ENCODE assay signal across 15 cellular contexts in the genomic region with DNA sequence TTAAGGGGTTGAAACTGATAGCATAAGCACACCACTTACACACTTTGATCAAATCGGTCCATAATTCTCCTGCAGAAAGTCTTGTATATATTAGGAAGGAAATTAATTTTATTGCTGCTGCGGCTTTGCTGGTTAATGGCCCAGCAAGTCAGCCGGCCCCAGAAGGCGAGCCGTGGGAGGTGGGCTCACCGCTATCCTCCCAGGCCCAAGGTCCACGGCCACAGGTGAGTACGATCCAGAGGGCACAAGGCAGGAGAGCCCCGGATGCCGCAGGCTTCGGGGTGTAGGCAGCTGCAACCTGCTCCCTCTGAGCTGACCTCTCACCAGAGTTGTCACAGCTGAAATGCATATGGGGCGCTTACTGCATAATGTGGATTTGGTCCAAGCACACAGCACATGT.
A peak's percentile ranks its signal among the peaks of the same experiment; 100 is the strongest.
DNase-seq lines count a peak whose midpoint lies in the region; ATAC-seq and TF ChIP-seq lines count a peak whose summit lies in the region.
"Had no signal": no experiment of that assay in that cellular context is flagged by ENCODE, and none has a peak within 500 bp of the region (broad histone marks: within the 10 kb centered on the region; RNA-seq: fewer than 3 reads in every experiment).

No MANE protein-coding gene starts in this region.

- H3K27me3 Mint-ChIP-seq in nephron progenitor cell (ENCODE audit: low read depth, poor library complexity) = peaks cover 75% of the 10 kb centered on the region
- peaks cover 11 to 17% of the 10 kb centered on the region in 2 donors for H3K27me3 Mint-ChIP-seq in effector memory CD8-positive, alpha-beta T cell

- 43 to 64% (median 46%) methylated on average over 12 of the region's 12 CpGs for WGBS in heart left ventricle, 4 donors
- 76 to 89% methylated on average over 12 of the region's 12 CpGs for WGBS in aorta, 2 donors

- DNase-seq in NCI-H1105 treated with DMSO at 0.1 percent for 48 hours (lab: John Stamatoyannopoulos, UW) = peak; percentile 64
- no peak for DNase-seq in NCI-H1105 (lab: John Stamatoyannopoulos, UW)
- DNase-seq in left ventricle myocardium inferior = no peak
- DNase-seq in heart left ventricle = no peak
- peak; percentile 25 for DNase-seq in nephron progenitor cell
- no peak for DNase-seq in aorta
- DNase-seq in activated CD4-positive, CD25-positive, alpha-beta regulatory T cell (lab: John Stamatoyannopoulos, UW) = no peak
- DNase-seq in effector memory CD8-positive, alpha-beta T cell = no peak
- DNase-seq: 8988T; Calu3; CD8-positive, alpha-beta T cell; GM23248; HCEC 1CT had no signal

- H3K4me3 ChIP-seq in left ventricle myocardium inferior (no peak overlapping the region), heart left ventricle (no peak overlapping the region), aorta (ENCODE audit: low read length in 2 of 2) (no peak overlapping the region)
- H3K4me3 ChIP-seq: BLaER1 treated with 17β-estradiol and CSF1 and Interleukin-3, amounts not matched to agents 10 nM and 100 nM; GM23248 had no signal

- intact Hi-C loops in left ventricle myocardium inferior (cut with micrococcal nuclease) = no loop called here
- intact Hi-C loops in heart left ventricle (cut with DNase I) = loop anchor here in 3 of 10 donors (5.0 to 10.0 kb wide), 5 partner anchors 73 to 265 kb away; no protein-coding TSS in a partner anchor
- intact Hi-C loops in aorta (cut with DNase I) = no loop called here

- TF ChIP-seq CTCF in left ventricle myocardium inferior (IDR thresholded peaks at IDR 0.05; ENCODE audit: borderline replicate concordance) (no peak), heart left ventricle (IDR thresholded peaks at IDR 0.05) (no peak), nephron progenitor cell (IDR thresholded peaks at IDR 0.05) (no peak)

- H3K27ac ChIP-seq in left ventricle myocardium inferior (replicated peaks) (peak overlapping the region; percentile 23), heart left ventricle (peak overlapping the region in 2 of 12 donors; percentile 16 to 24), aorta (ENCODE audit: low read depth in 1 of 2, low read length in 2 of 2) (no peak overlapping the region)
- H3K27ac ChIP-seq: BLaER1 treated with 17β-estradiol and CSF1 and Interleukin-3, amounts not matched to agents 10 nM and 100 nM; GM23248 had no signal

- H3K27me3 ChIP-seq in left ventricle myocardium inferior (ENCODE audit: low read depth) = peaks cover 23% of the 10 kb centered on the region
- peaks cover 0 to 21% (median 2%) of the 10 kb centered on the region in 9 donors for H3K27me3 ChIP-seq in heart left ventricle
- no peaks in the 10 kb centered on the region for H3K27me3 ChIP-seq in aorta (ENCODE audit: control insufficient read depth in 1 of 2, insufficient read depth in 2 of 2, low read length in 1 of 2)
- H3K27me3 ChIP-seq: BLaER1 treated with 17β-estradiol and CSF1 and Interleukin-3, amounts not matched to agents 10 nM and 100 nM had no signal

- peaks cover 48% of the 10 kb centered on the region for H3K4me1 Mint-ChIP-seq in nephron progenitor cell
- H3K4me1 Mint-ChIP-seq in effector memory CD8-positive, alpha-beta T cell (ENCODE audit: low read depth in 2 of 2) = no peaks in the 10 kb centered on the region
- H3K4me1 Mint-ChIP-seq: B cell had no signal

- no peak for TF ChIP-seq POLR2A in heart left ventricle (IDR thresholded peaks at IDR 0.05)

- no peaks in the 10 kb centered on the region for H3K9me3 ChIP-seq in left ventricle myocardium inferior (replicated peaks)
- no peaks in the 10 kb centered on the region for H3K9me3 ChIP-seq in heart left ventricle
- no peaks in the 10 kb centered on the region for H3K9me3 ChIP-seq in aorta (ENCODE audit: control insufficient read depth, low read length)

- ATAC-seq in heart left ventricle (no peak), aorta (ENCODE audit: low FRiP score) (peak; percentile 36)
- ATAC-seq in effector memory CD8-positive, alpha-beta T cell (replicated peaks) = no peak
- ATAC-seq: CD8-positive, alpha-beta T cell had no signal

- no peak overlapping the region for H3K27ac Mint-ChIP-seq in nephron progenitor cell
- H3K27ac Mint-ChIP-seq in effector memory CD8-positive, alpha-beta T cell = no peak overlapping the region
- H3K27ac Mint-ChIP-seq: B cell; CD8-positive, alpha-beta T cell had no signal

- H3K9me3 Mint-ChIP-seq in nephron progenitor cell = no peaks in the 10 kb centered on the region
- peaks cover 5 to 7% of the 10 kb centered on the region in 2 donors for H3K9me3 Mint-ChIP-seq in effector memory CD8-positive, alpha-beta T cell

- H3K36me3 ChIP-seq in left ventricle myocardium inferior (no peaks in the 10 kb centered on the region), heart left ventricle (no peaks in the 10 kb centered on the region), aorta (ENCODE audit: control insufficient read depth in 1 of 2, insufficient read depth in 2 of 2, low read length in 1 of 2) (no peaks in the 10 kb centered on the region)
- H3K36me3 ChIP-seq: BLaER1 treated with 17β-estradiol and CSF1 and Interleukin-3, amounts not matched to agents 10 nM and 100 nM had no signal

- H3K4me3 Mint-ChIP-seq in nephron progenitor cell = no peak overlapping the region
- no peak overlapping the region for H3K4me3 Mint-ChIP-seq in effector memory CD8-positive, alpha-beta T cell
- H3K4me3 Mint-ChIP-seq: B cell; CD8-positive, alpha-beta T cell had no signal

- H3K36me3 Mint-ChIP-seq in nephron progenitor cell (ENCODE audit: low read depth) = no peaks in the 10 kb centered on the region
- H3K36me3 Mint-ChIP-seq in effector memory CD8-positive, alpha-beta T cell (ENCODE audit: insufficient read depth) = no peaks in the 10 kb centered on the region
- H3K36me3 Mint-ChIP-seq: CD8-positive, alpha-beta T cell had no signal

- H3K4me1 ChIP-seq in left ventricle myocardium inferior (peaks cover 36% of the 10 kb centered on the region), heart left ventricle (peaks cover 0 to 26% (median 8%) of the 10 kb centered on the region in 12 donors), aorta (ENCODE audit: control insufficient read depth in 1 of 2, insufficient read depth in 2 of 2, low read length in 2 of 2) (no peaks in the 10 kb centered on the region)

Comparison
In these comparisons a context has a peak if more than half of its experiments do, and no peak if none do; other contexts are left out.
1. DNase-seq: peak in NCI-H1105 treated with DMSO at 0.1 percent for 48 hours (single experiment) and nephron progenitor cell (single experiment); none in NCI-H1105 (single experiment), left ventricle myocardium inferior (single experiment), heart left ventricle (0 of 5), aorta (0 of 2), activated CD4-positive, CD25-positive, alpha-beta regulatory T cell (0 of 4) and effector memory CD8-positive, alpha-beta T cell (0 of 3).